8 cellular contexts compared by ENCODE assay signal in the genomic region with DNA sequence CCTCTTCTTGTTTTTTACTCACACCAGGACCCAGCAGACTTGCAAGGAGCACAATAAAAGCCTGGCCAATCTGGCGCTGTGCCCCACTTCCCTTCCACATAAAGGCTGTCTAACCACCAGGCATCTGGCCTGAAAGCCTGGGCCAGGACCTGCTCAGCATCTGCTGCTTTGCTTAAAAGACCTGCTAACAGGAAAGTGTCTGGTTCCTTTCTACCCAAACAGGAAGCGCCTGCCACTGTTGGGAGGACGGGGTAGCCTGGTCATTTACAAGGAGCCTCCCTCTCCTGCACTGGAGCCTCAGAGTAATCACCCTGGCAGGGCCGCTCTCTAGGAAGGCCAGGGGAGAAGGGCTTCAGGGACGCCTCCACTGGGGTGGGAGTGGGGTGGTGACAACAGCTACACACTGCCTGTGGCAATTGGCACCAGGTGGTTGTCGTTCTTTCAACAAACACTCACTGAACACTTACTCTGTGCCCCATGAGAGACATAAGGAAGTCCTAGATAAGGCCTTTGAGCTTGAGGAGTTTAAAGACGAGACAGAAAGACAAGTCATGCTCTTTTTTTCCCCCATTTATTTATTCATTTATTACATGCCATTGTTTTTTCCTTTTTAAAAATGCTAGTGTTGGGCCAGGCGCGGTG. TPM values are rescaled to one million over a fixed set of nuclear protein-coding genes. Genes with fewer than 3 reads are reported as not detected.
DNase-seq lines count a peak whose midpoint lies in the region; ATAC-seq and TF ChIP-seq lines count a peak whose summit lies in the region.

No MANE protein-coding gene starts in this region.

- no peaks in the 10 kb centered on the region for H3K36me3 ChIP-seq in upper lobe of left lung

- H3K4me3 Mint-ChIP-seq in activated T-cell treated with anti-CD3 and anti-CD28 coated beads, Interleukin-2, amount 50 U/mL, for 24 hours = no peak overlapping the region
- peak overlapping the region; percentile 6 for H3K4me3 Mint-ChIP-seq in activated naive CD8-positive, alpha-beta T cell

- no peak overlapping the region for H3K4me3 ChIP-seq in upper lobe of left lung

- H3K4me1 ChIP-seq in upper lobe of left lung = peaks cover 31 to 47% (median 34%) of the 10 kb centered on the region in 4 donors

- ATAC-seq in upper lobe of left lung (ENCODE audit: low FRiP score in 2 of 2) (peak in 1 of 2 donors; percentile 55), GM19351 (IDR thresholded peaks at IDR 0.05; ENCODE audit: unreplicated experiment) (no peak), HG02763 (IDR thresholded peaks at IDR 0.05; ENCODE audit: unreplicated experiment) (no peak), GM18498 (IDR thresholded peaks at IDR 0.05; ENCODE audit: unreplicated experiment) (no peak)

- H3K27ac ChIP-seq in upper lobe of left lung = peak overlapping the region; percentile 52 to 77 (median 71)

- TF ChIP-seq EP300 in upper lobe of left lung (IDR thresholded peaks at IDR 0.05) = no peak

- no peaks in the 10 kb centered on the region for H3K36me3 Mint-ChIP-seq in activated T-cell treated with anti-CD3 and anti-CD28 coated beads, Interleukin-2, amount 50 U/mL, for 24 hours (ENCODE audit: low read depth)
- no peaks in the 10 kb centered on the region for H3K36me3 Mint-ChIP-seq in activated naive CD8-positive, alpha-beta T cell

- H3K27ac Mint-ChIP-seq in activated T-cell treated with anti-CD3 and anti-CD28 coated beads, Interleukin-2, amount 50 U/mL, for 24 hours = peak overlapping the region; percentile 73
- H3K27ac Mint-ChIP-seq in activated naive CD8-positive, alpha-beta T cell = peak overlapping the region; percentile 86

- H3K9me3 ChIP-seq in upper lobe of left lung = no peaks in the 10 kb centered on the region

- H3K27me3 Mint-ChIP-seq in activated T-cell treated with anti-CD3 and anti-CD28 coated beads, Interleukin-2, amount 50 U/mL, for 24 hours = peaks cover 16% of the 10 kb centered on the region
- no peaks in the 10 kb centered on the region for H3K27me3 Mint-ChIP-seq in activated naive CD8-positive, alpha-beta T cell

- WGBS in upper lobe of left lung, 2 donors = 30 to 35% methylated on average over 9 of the region's 9 CpGs

- H3K27me3 ChIP-seq in upper lobe of left lung = no peaks in the 10 kb centered on the region

- DNase-seq in activated T-cell treated with anti-CD3 and anti-CD28 coated beads, Interleukin-2, amount 50 U/mL, for 24 hours = peak; percentile 49
- DNase-seq in activated T-cell treated with anti-CD3 and anti-CD28 coated beads, Interleukin-2, amount 50 U/mL, for 1 hour = no peak
- peak; percentile 59 for DNase-seq in iris pigment epithelial cell (ENCODE audit: low read depth)
- peak in 1 of 2 donors; percentile 64 for DNase-seq in upper lobe of left lung

- no peaks in the 10 kb centered on the region for H3K9me3 Mint-ChIP-seq in activated T-cell treated with anti-CD3 and anti-CD28 coated beads, Interleukin-2, amount 50 U/mL, for 24 hours
- H3K9me3 Mint-ChIP-seq in activated naive CD8-positive, alpha-beta T cell (ENCODE audit: low read depth) = no peaks in the 10 kb centered on the region

- H3K4me1 Mint-ChIP-seq in activated T-cell treated with anti-CD3 and anti-CD28 coated beads, Interleukin-2, amount 50 U/mL, for 24 hours (ENCODE audit: low read depth) = peaks cover 33% of the 10 kb centered on the region
- peaks cover 39% of the 10 kb centered on the region for H3K4me1 Mint-ChIP-seq in activated naive CD8-positive, alpha-beta T cell (ENCODE audit: low read depth)

- TF ChIP-seq CTCF in upper lobe of left lung (IDR thresholded peaks at IDR 0.05) = no peak

- TF ChIP-seq POLR2A in upper lobe of left lung (IDR thresholded peaks at IDR 0.05) = no peak

RNA-seq across cellular contexts. Expression of a gene that starts 6.3 kb away (rescaled TPM):
- total RNA-seq in upper lobe of left lung = 100 to 1,000 TPM in 3 of 6 donors, 10 to 100 TPM in 3; 51.1 to 134 (median 98.5) TPM

RNA-seq across cellular contexts. Expression of a gene that starts 7.6 kb away (rescaled TPM):
- 100 to 1,000 TPM in 2 of 6 donors, 10 to 100 TPM in 4; 42.4 to 137 (median 93.0) TPM for total RNA-seq in upper lobe of left lung

RNA-seq across cellular contexts. Expression of a gene that starts 41.0 kb away (rescaled TPM):
- total RNA-seq in upper lobe of left lung = 1 to 10 TPM in 1 of 6 donors, under 1 TPM in 1, not detected in 4; 0.46 to 1.1 TPM

RNA-seq across cellular contexts. Expression of a gene that starts 48.7 kb away (rescaled TPM):
- total RNA-seq in upper lobe of left lung = 1 to 10 TPM in 5 of 6 donors, under 1 TPM in 1; 0.37 to 7.4 (median 3.3) TPM
